ENCODE assay signal across 1 cellular context in genomic region chr3:152621967-152622812, GRCh38.
TF ChIP-seq lines count a peak whose summit lies in the region.

No MANE protein-coding gene starts in this region.

TF ChIP-seq in K562, 482 proteins besides CTCF, POLR2A, EP300 and RAD21 (continued from another document):
- TF ChIP-seq PATZ1 (CRISPR knock-in tag; IDR thresholded peaks at IDR 0.05; ENCODE audit: borderline replicate concordance) (no peak), ZKSCAN3 (CRISPR knock-in tag; IDR thresholded peaks at IDR 0.05) (no peak), PHTF2 (CRISPR knock-in tag; IDR thresholded peaks at IDR 0.05) (no peak)
